22 cellular contexts compared by ENCODE assay signal in the genomic region with DNA sequence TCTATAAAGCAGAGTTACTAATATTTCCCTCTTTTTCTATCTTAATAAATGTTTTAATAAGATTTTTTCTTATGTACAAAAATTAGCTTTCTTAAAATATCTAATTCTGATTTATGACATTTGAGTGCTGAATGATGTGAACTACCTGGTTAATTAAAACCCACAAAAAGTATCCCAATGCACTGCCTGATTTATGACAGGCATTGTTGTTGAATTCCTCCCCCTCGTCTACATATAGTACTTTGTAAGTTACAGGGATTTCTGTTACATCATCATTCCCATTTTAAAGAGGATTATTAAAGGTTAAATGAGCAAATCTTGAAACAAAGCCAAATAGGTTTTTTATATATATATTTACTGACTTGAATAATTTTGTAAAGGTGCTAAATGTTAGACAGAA.
"Had no signal": no experiment of that assay in that cellular context is flagged by ENCODE, and none has a peak within 500 bp of the region (broad histone marks: within the 10 kb centered on the region; RNA-seq: fewer than 3 reads in every experiment).

No MANE protein-coding gene starts in this region.

- DNase-seq: IMR-90, Kasumi-1, MM.1S, NCI-H1092 treated with DMSO at 0.1 percent for 48 hours, NCI-H1436, NCI-H187, NCI-H2029, NCI-H2081 treated with DMSO at 0.1 percent for 48 hours, NCI-H2171, NCI-H226, NCI-H446, NCI-H510A, NCI-H524 treated with DMSO at 0.1 percent for 48 hours, NCI-H69, NCI-H774, Right ventricle myocardium superior, RPMI8226, SIG-M5, SK-N-SH, SW 1271 had no signal

- ATAC-seq: HepG2 had no signal

- H3K27ac ChIP-seq: KMS-11 had no signal

- H3K9me3 ChIP-seq: SK-N-SH had no signal
